In the genomic region with DNA sequence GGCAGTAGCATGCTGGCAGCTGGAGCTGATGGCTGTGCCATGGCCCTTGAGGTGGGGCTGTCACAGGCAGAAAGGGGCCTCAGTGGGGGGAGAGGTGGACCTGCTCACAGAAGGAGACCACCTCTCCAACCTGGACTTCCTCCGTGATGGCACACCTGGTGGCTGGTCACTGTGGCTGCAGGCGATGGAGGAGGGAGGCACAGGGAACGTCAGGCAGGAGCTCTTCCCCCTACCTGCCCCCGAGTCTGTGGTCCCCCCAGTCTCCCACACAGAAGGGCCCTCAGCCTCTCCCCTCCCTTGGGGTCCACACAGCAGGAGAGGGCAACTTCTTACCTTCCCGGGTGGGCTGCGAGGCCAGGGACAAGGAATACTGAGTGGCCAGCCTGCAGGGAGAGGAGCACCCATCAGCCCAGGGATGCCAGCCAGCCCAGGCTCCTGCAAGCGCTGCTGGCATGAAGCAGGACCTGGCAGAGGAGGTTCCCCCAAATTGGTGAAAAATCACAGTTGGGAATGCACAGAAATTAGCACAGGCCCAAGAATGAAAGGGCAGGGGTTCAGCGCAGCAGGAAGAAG, we compare ENCODE assay signal across 22 cellular contexts.
A peak's percentile ranks its signal among the peaks of the same experiment; 100 is the strongest.
DNase-seq lines count a peak whose midpoint lies in the region; ATAC-seq, FAIRE-seq and TF ChIP-seq lines count a peak whose summit lies in the region.
"Had no signal": no experiment of that assay in that cellular context is flagged by ENCODE, and none has a peak within 500 bp of the region (broad histone marks: within the 10 kb centered on the region; RNA-seq: fewer than 3 reads in every experiment).

No MANE protein-coding gene starts in this region.

- no peak overlapping the region for H2BK15ac ChIP-seq in H1 (ENCODE audit: low read length)

- intact Hi-C loops in cardiac septum (cut with DNase I), result no loop called here

- no peak overlapping the region for H3K56ac ChIP-seq in H1 (replicated peaks; ENCODE audit: insufficient read length, low read depth, low read length)

- H3K4me1 ChIP-seq in right atrium auricular region, result no peaks in the 10 kb centered on the region
- H3K4me1 ChIP-seq in H1 (replicated peaks in 1 of 4; ENCODE audit: control insufficient read depth in 3 of 4, insufficient read depth in 4 of 4, low read length in 3 of 4), result peaks cover 0 to 4% (median 1%) of the 10 kb centered on the region in 4 experiments; a peak in 3 of 7 replicates

- no peak overlapping the region for H3K18ac ChIP-seq in H1 (ENCODE audit: extremely low read depth, low read length)

- H3K4ac ChIP-seq in H1 (replicated peaks; ENCODE audit: insufficient read length, low read depth, low read length), result no peak overlapping the region

- ATAC-seq in GM21717 (IDR thresholded peaks at IDR 0.05; ENCODE audit: unreplicated experiment), result no peak
- ATAC-seq in HG03108 (IDR thresholded peaks at IDR 0.05; ENCODE audit: unreplicated experiment), result no peak
- ATAC-seq: K562 had no signal

- H4K5ac ChIP-seq in H1 (ENCODE audit: insufficient read length, low read depth, low read length), result no peak overlapping the region

- H2BK120ac ChIP-seq in H1 (replicated peaks; ENCODE audit: low read depth, low read length), result no peak overlapping the region

- WGBS in H1 (ENCODE audit: extremely low coverage in 1 of 2, insufficient coverage in 1 of 2, insufficient read length in 1 of 2, insufficient replicate concordance in 2 of 2, low coverage in 1 of 2, low lambda C conversion rate in 2 of 2, missing lambda C conversion rate in 1 of 2), 2 experiments, result 75% methylated on average over 8 of the region's 8 CpGs; no CpG with 5 or more reads in 1 of the 2 experiments

- no peak for TF ChIP-seq POLR2A in H1 (IDR thresholded peaks at IDR 0.05; ENCODE audit: control extremely low read depth in 1 of 2, low read depth in 2 of 2, low read length in 2 of 2)

- no peak for TF ChIP-seq EP300 in H1 (IDR thresholded peaks at IDR 0.05; ENCODE audit: borderline replicate concordance in 1 of 2, low read depth in 2 of 2, low read length in 2 of 2)

- H3K23ac ChIP-seq in H1 (ENCODE audit: insufficient read length), result no peak overlapping the region

- no peaks in the 10 kb centered on the region for H3K79me1 ChIP-seq in H1 (ENCODE audit: low read depth, low read length)

- DNase-seq in cardiac septum (ENCODE audit: low spot score) (peak; percentile 35), right atrium auricular region (ENCODE audit: low spot score) (no peak), H1 (ENCODE audit: low read depth in 1 of 2, low spot score in 2 of 2) (no peak), mesenteric fat pad (ENCODE audit: low spot score) (peak; percentile 81), ureter (ENCODE audit: low spot score) (peak; percentile 9), RWPE1 (ENCODE audit: low spot score) (no peak)
- DNase-seq: CD4-positive, CD25-positive, alpha-beta regulatory T cell; GOT3; Kasumi-1; NCI-H1092 treated with DMSO at 0.1 percent for 48 hours; NCI-H1436; NCI-H2029; NCI-H446 treated with DMSO at 0.1 percent for 48 hours; NCI-H526; NCI-H82; PC-9; Right ventricle myocardium superior had no signal

- H3K27me3 ChIP-seq in right atrium auricular region (no peaks in the 10 kb centered on the region), H1 (replicated peaks in 1 of 4; ENCODE audit: control insufficient read depth in 3 of 4, extremely low read depth in 1 of 4, insufficient read depth in 3 of 4, low read length in 3 of 4) (no peaks in the 10 kb centered on the region)

- H3K9ac ChIP-seq in H1 (replicated peaks in 1 of 4; ENCODE audit: extremely low read depth in 1 of 4, low read depth in 3 of 4, low read length in 3 of 4), result no peak overlapping the region

- no peak overlapping the region for H3K14ac ChIP-seq in H1 (ENCODE audit: insufficient read length)

- no peaks in the 10 kb centered on the region for H3K36me3 ChIP-seq in right atrium auricular region
- no peaks in the 10 kb centered on the region for H3K36me3 ChIP-seq in H1 (ENCODE audit: control insufficient read depth in 2 of 4, insufficient read depth in 4 of 4, low read length in 3 of 4)

- CTCF ChIA-PET in H1 (lab: Charles Lee; ENCODE audit: partially characterized antibody) (interaction anchor here (1.1 to 2.2 kb wide), 6 partner anchors 11 to 96 kb away, joined by 3 to 4 read pairs (median 3); partner anchors contain the start of gene GOSR1), RWPE1 (lab: Yijun Ruan, JAX) (interaction anchor here (0.5 kb wide), 1 partner anchor 891 kb away, joined by 3 read pairs; no protein-coding TSS in a partner anchor)

- TF ChIP-seq CTCF in right atrium auricular region (IDR thresholded peaks at IDR 0.05) (no peak), H1 (IDR thresholded peaks at IDR 0.05; ENCODE audit: control extremely low read depth in 1 of 3, insufficient read depth in 1 of 3, low read depth in 1 of 3, low read length in 3 of 3) (peak in 2 of 3 experiments; percentile 48 to 63; a peak in 2 of 4 replicates), RWPE1 (conservative IDR thresholded peaks at IDR 0.05; ENCODE audit: low read depth) (no peak)

- no peak for FAIRE-seq in H1 (lab: Jason Lieb, UNC)
- FAIRE-seq: D721Med, GM18507, K562 had no signal

- H3K9me3 ChIP-seq in right atrium auricular region (no peaks in the 10 kb centered on the region), H1 (ENCODE audit: insufficient read depth in 2 of 2, low read depth in 1 of 2, low read length in 1 of 2) (no peaks in the 10 kb centered on the region)

- no peak overlapping the region for H3K4me2 ChIP-seq in H1 (ENCODE audit: insufficient read depth in 1 of 2, low read depth in 2 of 2, low read length in 2 of 2)
- H3K4me2 ChIP-seq: PC-9 had no signal

- TF ChIP-seq RAD21 in H1 (IDR thresholded peaks at IDR 0.05 in 1 of 2, conservative IDR thresholded peaks at IDR 0.05 in 1 of 2; ENCODE audit: low read depth in 2 of 2, low read length in 2 of 2), result 0 out of 4 replicates have a peak, but pooled peaks of 1 of the 2 experiments have one; percentile 3

- no peak overlapping the region for H2AFZ ChIP-seq in H1 (ENCODE audit: low read length)
- H2AFZ ChIP-seq: PC-9 had no signal

- peak overlapping the region; percentile 39; the same call in 1 of the 2 replicates for H2BK12ac ChIP-seq in H1 (ENCODE audit: low read depth, low read length)

- no peak overlapping the region for H2BK20ac ChIP-seq in H1 (ENCODE audit: low read length)

- no peak overlapping the region for H3K4me3 ChIP-seq in right atrium auricular region
- H3K4me3 ChIP-seq in H1 (ENCODE audit: extremely low read depth in 1 of 4, insufficient read depth in 2 of 4, low read depth in 3 of 4, low read length in 4 of 4), result no peak overlapping the region
- H3K4me3 ChIP-seq: K562, PC-9 had no signal

- H4K8ac ChIP-seq in H1 (ENCODE audit: extremely low read depth, insufficient read depth, low read length), result no peak overlapping the region

- H4K91ac ChIP-seq in H1 (replicated peaks; ENCODE audit: insufficient read length, low read length), result no peak overlapping the region

- H2BK5ac ChIP-seq in H1 (ENCODE audit: low read depth, low read length), result no peak overlapping the region

- no peaks in the 10 kb centered on the region for H3K23me2 ChIP-seq in H1 (ENCODE audit: low read depth, low read length)

- H3K27ac ChIP-seq in right atrium auricular region, result no peak overlapping the region
- no peak overlapping the region for H3K27ac ChIP-seq in H1 (ENCODE audit: low read depth, low read length)
- H3K27ac ChIP-seq in RWPE1, result no peak overlapping the region
- H3K27ac ChIP-seq: PC-9 had no signal

- H3K79me2 ChIP-seq in H1 (ENCODE audit: control insufficient read depth in 1 of 2, insufficient read depth in 2 of 2, low read length in 2 of 2), result no peaks in the 10 kb centered on the region

- H4K20me1 ChIP-seq in H1 (replicated peaks in 1 of 2; ENCODE audit: control insufficient read depth in 1 of 2, insufficient read depth in 2 of 2, low read length in 2 of 2), result no peaks in the 10 kb centered on the region

- H2AK5ac ChIP-seq in H1 (ENCODE audit: low read depth, low read length), result no peak overlapping the region

- POLR2A ChIA-PET in H1 (lab: Charles Lee; ENCODE audit: partially characterized antibody) (interaction anchor here (1.9 kb wide), 1 partner anchor 27 kb away, joined by 5 read pairs; no protein-coding TSS in a partner anchor), RWPE1 (lab: Yijun Ruan, JAX; ENCODE audit: low non-redundant PET) (no interaction called here)

TF ChIP-seq in H1, 55 proteins besides CTCF, POLR2A, EP300 and RAD21:
- TF ChIP-seq FOSL1 (IDR thresholded peaks at IDR 0.05; ENCODE audit: insufficient read depth, low read depth, low read length), result no peak
- no peak for TF ChIP-seq RFX5 (IDR thresholded peaks at IDR 0.05; ENCODE audit: borderline replicate concordance, low read depth, low read length)
- no peak for TF ChIP-seq TBP (IDR thresholded peaks at IDR 0.05; ENCODE audit: low read depth, low read length)
- no peak for TF ChIP-seq HDAC2 (IDR thresholded peaks at IDR 0.05; ENCODE audit: borderline replicate concordance in 1 of 2, low read depth in 2 of 2, low read length in 2 of 2)

Comparison
In these comparisons a context has a peak if more than half of its experiments do, and no peak if none do; other contexts are left out.
1. DNase-seq: peak in cardiac septum (single experiment), mesenteric fat pad (single experiment) and ureter (single experiment); none in right atrium auricular region (single experiment), H1 (0 of 2) and RWPE1 (single experiment).
2. CTCF ChIP-seq: peak in H1 (2 of 3); none in right atrium auricular region (0 of 2) and RWPE1 (single experiment).